ENCODE assay signal across 35 cellular contexts in genomic region chr6:102051720-102052119, GRCh38.
"Had no signal": no experiment of that assay in that cellular context is flagged by ENCODE, and none has a peak within 500 bp of the region (broad histone marks: within the 10 kb centered on the region; RNA-seq: fewer than 3 reads in every experiment).

No MANE protein-coding gene starts in this region.

- H3K9ac ChIP-seq: KMS-11 had no signal

- H3K27me3 ChIP-seq: MG63 had no signal

- H3K36me3 ChIP-seq: MG63 had no signal

- H3K27ac ChIP-seq: KMS-11 had no signal

- H3K4me3 ChIP-seq: MG63 had no signal

- H3K9me3 ChIP-seq: MG63 had no signal

- H3K4me2 ChIP-seq: KMS-11 had no signal

- DNase-seq: Karpas-422, Kasumi-1, MG63, MM.1S, MV-4-11, NCI-H1092, NCI-H1092 treated with DMSO at 0.1 percent for 48 hours, NCI-H1105, NCI-H1105 treated with DMSO at 0.1 percent for 48 hours, NCI-H1417, NCI-H1417 treated with DMSO at 0.1 percent for 48 hours, NCI-H1436, NCI-H1436 treated with DMSO at 0.1 percent for 48 hours, NCI-H146, NCI-H1694, NCI-H1694 treated with DMSO at 0.1 percent for 48 hours, NCI-H187, NCI-H187 treated with DMSO at 0.1 percent for 48 hours, NCI-H1930, NCI-H2029, NCI-H2029 treated with DMSO at 0.1 percent for 48 hours, NCI-H2081, NCI-H2081 treated with DMSO at 0.1 percent for 48 hours, NCI-H2107, NCI-H2171, NCI-H2171 treated with DMSO at 0.1 percent for 48 hours, NCI-H2227 treated with DMSO at 0.1 percent for 48 hours, NCI-H226, NCI-H345, NCI-H446, NCI-H446 treated with DMSO at 0.1 percent for 48 hours, NCI-H510A, NCI-H510A treated with DMSO at 0.1 percent for 48 hours, NCI-H524 had no signal
